ENCODE assay signal across 8 cellular contexts in genomic region chr17:21098934-21099687, GRCh38. TPM values are rescaled to one million over a fixed set of nuclear protein-coding genes. Genes with fewer than 3 reads are reported as not detected.
A peak's percentile ranks its signal among the peaks of the same experiment; 100 is the strongest.
DNase-seq lines count a peak whose midpoint lies in the region; ATAC-seq and TF ChIP-seq lines count a peak whose summit lies in the region.

No MANE protein-coding gene starts in this region.

- no peaks in the 10 kb centered on the region for H3K4me1 ChIP-seq in BE2C
- H3K4me1 ChIP-seq in liver (ENCODE audit: control insufficient read depth in 4 of 4, insufficient read depth in 4 of 4, low read length in 3 of 4): peaks cover 0 to 11% (median 10%) of the 10 kb centered on the region in 4 donors

- no peaks in the 10 kb centered on the region for H3K9me3 ChIP-seq in BE2C
- H3K9me3 ChIP-seq in liver (ENCODE audit: control insufficient read depth in 4 of 4, low read length in 3 of 4): no peaks in the 10 kb centered on the region

- H3K27me3 ChIP-seq in BE2C (no peaks in the 10 kb centered on the region), liver (ENCODE audit: control insufficient read depth in 4 of 4, insufficient read depth in 4 of 4, low read length in 3 of 4) (peaks cover 0 to 3% (median 0%) of the 10 kb centered on the region in 4 donors)

- DNase-seq in BE2C (peak; percentile 77), NCI-H345 treated with DMSO at 0.1 percent for 48 hours (lab: John Stamatoyannopoulos, UW; ENCODE audit: unreplicated experiment) (peak; percentile 82), dedifferentiated amniotic fluid mesenchymal stem cell (ENCODE audit: extremely low spot score) (peak; percentile 49)
- DNase-seq in activated CD4-positive, alpha-beta T cell treated with anti-CD3 and anti-CD28 coated beads for 24 hours (ENCODE audit: low read depth in 2 of 2): peak; percentile 48 to 64
- peak; percentile 49 to 50 for DNase-seq in stimulated activated CD4-positive, alpha-beta T cell treated with anti-CD3 and anti-CD28 coated beads, Interleukin-4, amount 100 ng/mL, for 4 hours

- 2% methylated on average over 29 of the region's 29 CpGs for whole genome bisulfite sequencing in liver

- no peaks in the 10 kb centered on the region for H3K36me3 ChIP-seq in BE2C
- H3K36me3 ChIP-seq in liver (ENCODE audit: control insufficient read depth in 4 of 4, insufficient read depth in 3 of 4, low read depth in 1 of 4, low read length in 3 of 4): no peaks in the 10 kb centered on the region

- TF ChIP-seq POLR2A in GM19193 (IDR thresholded peaks at IDR 0.05; ENCODE audit: extremely low read depth, insufficient read depth, insufficient read length): peak; percentile 48

- TF ChIP-seq CTCF in BE2C (IDR thresholded peaks at IDR 0.05; ENCODE audit: low read depth, low read length): no peak
- no peak for TF ChIP-seq CTCF in liver (IDR thresholded peaks at IDR 0.05; ENCODE audit: low read depth, low read length, missing input control)

- no peak overlapping the region for H3K9ac ChIP-seq in liver (ENCODE audit: low read depth in 1 of 2, low read length in 2 of 2)

- no peak overlapping the region for H3K27ac ChIP-seq in liver (ENCODE audit: low read depth in 1 of 2, low read length in 2 of 2)

- no peak for TF ChIP-seq RAD21 in liver (IDR thresholded peaks at IDR 0.05)

- H3K4me3 ChIP-seq in BE2C (ENCODE audit: low read depth, low read length): peak overlapping the region; percentile 76
- peak overlapping the region; percentile 34 to 60 (median 54) for H3K4me3 ChIP-seq in liver (ENCODE audit: low read depth in 1 of 3, low read length in 3 of 3)

- ATAC-seq in HG03378 (IDR thresholded peaks at IDR 0.05; ENCODE audit: unreplicated experiment): peak; percentile 89

TF ChIP-seq in liver, 16 proteins besides CTCF, POLR2A, EP300 and RAD21:
- TF ChIP-seq RXRA (IDR thresholded peaks at IDR 0.05): no peak
- TF ChIP-seq HNF4A (conservative IDR thresholded peaks at IDR 0.05): no peak
- TF ChIP-seq EGR1 (IDR thresholded peaks at IDR 0.05; ENCODE audit: low read depth in 2 of 2): no peak
- no peak for TF ChIP-seq ZBTB33 (IDR thresholded peaks at IDR 0.05)
- no peak for TF ChIP-seq GABPA (IDR thresholded peaks at IDR 0.05 in 1 of 2, conservative IDR thresholded peaks at IDR 0.05 in 1 of 2)
- no peak for TF ChIP-seq SP1 (IDR thresholded peaks at IDR 0.05)
- TF ChIP-seq MAX (IDR thresholded peaks at IDR 0.05): no peak

RNA-seq across cellular contexts. Expression of gene DHRS7B, which starts 27.7 kb away (rescaled TPM):
- 11.5 TPM for polyA plus RNA-seq in BE2C (2012; ENCODE audit: insufficient read depth, insufficient read length, low read depth)
- 10 to 100 TPM; 18.3 to 21.9 TPM for total RNA-seq in liver
- 10 to 100 TPM; 14.3 to 19.1 TPM for polyA plus RNA-seq in liver

RNA-seq across cellular contexts. Expression of gene USP22, which starts 56.3 kb away (rescaled TPM):
- polyA plus RNA-seq in BE2C (2012; ENCODE audit: insufficient read depth, insufficient read length, low read depth): 91.7 TPM
- 100 to 1,000 TPM in 1 of 2 donors, 10 to 100 TPM in 1; 83.6 to 109 TPM for total RNA-seq in liver
- polyA plus RNA-seq in liver: 10 to 100 TPM; 27.2 to 32.6 TPM
